9 cellular contexts compared by ENCODE assay signal in the genomic region with DNA sequence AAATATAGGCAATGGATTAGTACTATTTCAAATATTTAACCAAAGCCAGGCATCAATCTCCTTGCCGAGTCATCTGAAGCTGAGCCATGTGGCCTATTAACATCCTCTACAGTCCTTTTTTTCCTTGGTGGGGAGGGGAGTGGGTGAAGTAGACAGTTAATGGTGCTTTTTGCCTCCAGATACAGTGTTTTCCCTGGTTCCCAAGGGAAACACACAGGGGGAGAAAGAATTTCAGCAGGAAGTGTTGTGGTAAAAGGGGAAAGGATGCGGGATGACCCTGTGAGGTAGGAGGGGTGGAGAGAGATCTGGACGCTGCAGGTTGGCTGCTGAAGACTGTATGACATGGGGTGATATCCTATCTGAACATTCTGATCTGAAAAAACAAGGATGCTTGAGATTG. TPM values are rescaled to one million over a fixed set of nuclear protein-coding genes. Genes with fewer than 3 reads are reported as not detected.
A peak's percentile ranks its signal among the peaks of the same experiment; 100 is the strongest.
DNase-seq lines count a peak whose midpoint lies in the region; ATAC-seq and TF ChIP-seq lines count a peak whose summit lies in the region.
"Had no signal": no experiment of that assay in that cellular context is flagged by ENCODE, and none has a peak within 500 bp of the region (broad histone marks: within the 10 kb centered on the region; RNA-seq: fewer than 3 reads in every experiment).

No MANE protein-coding gene starts in this region.

- no peak for TF ChIP-seq CTCF in endothelial cell (IDR thresholded peaks at IDR 0.05; ENCODE audit: unreplicated experiment)
- no peak for TF ChIP-seq CTCF in nephron progenitor cell (IDR thresholded peaks at IDR 0.05)

- peaks cover 6 to 21% (median 14%) of the 10 kb centered on the region in 10 experiments for H3K4me1 ChIP-seq in BLaER1 treated with 17β-estradiol and CSF1 and Interleukin-3, amounts not matched to agents 10 nM and 100 nM

- no peak overlapping the region for H3K9ac ChIP-seq in BLaER1 treated with 17β-estradiol and CSF1 and Interleukin-3, amounts not matched to agents 10 nM and 100 nM

- H3K36me3 Mint-ChIP-seq in endothelial cell (ENCODE audit: low read depth, unreplicated experiment) (peaks cover 10% of the 10 kb centered on the region), nephron progenitor cell (ENCODE audit: low read depth) (peaks cover 28% of the 10 kb centered on the region)

- no peak for ATAC-seq in GM21576 (IDR thresholded peaks at IDR 0.05; ENCODE audit: unreplicated experiment)
- ATAC-seq: activated T-cell treated with anti-CD3 and anti-CD28 coated beads, Interleukin-2, amount 50 U/mL, for 4 hours had no signal

- DNase-seq in M059J (ENCODE audit: low read depth) (peak; percentile 99), endothelial cell (ENCODE audit: low spot score) (peak; percentile 52), nephron progenitor cell (peak; percentile 12), cerebellar cortex (ENCODE audit: low spot score) (no peak), anterior cingulate cortex (lab: John Stamatoyannopoulos, UW) (no peak)
- no peak for DNase-seq in activated CD4-positive, alpha-beta T cell treated with anti-CD3 and anti-CD28 coated beads for 1 hour
- DNase-seq: activated T-cell treated with anti-CD3 and anti-CD28 coated beads, Interleukin-2, amount 50 U/mL, for 4 hours had no signal

- H3K27ac Mint-ChIP-seq in endothelial cell (ENCODE audit: unreplicated experiment) = peak overlapping the region; percentile 99
- peak overlapping the region; percentile 90 for H3K27ac Mint-ChIP-seq in nephron progenitor cell

- H3K36me3 ChIP-seq in BLaER1 treated with 17β-estradiol and CSF1 and Interleukin-3, amounts not matched to agents 10 nM and 100 nM = peaks cover 23 to 66% (median 42%) of the 10 kb centered on the region in 11 experiments

- H3K27me3 Mint-ChIP-seq in endothelial cell (ENCODE audit: unreplicated experiment) (no peaks in the 10 kb centered on the region), nephron progenitor cell (ENCODE audit: low read depth, poor library complexity) (no peaks in the 10 kb centered on the region)

- H3K27me3 ChIP-seq in BLaER1 treated with 17β-estradiol and CSF1 and Interleukin-3, amounts not matched to agents 10 nM and 100 nM = no peaks in the 10 kb centered on the region

- H3K4me3 ChIP-seq in BLaER1 treated with 17β-estradiol and CSF1 and Interleukin-3, amounts not matched to agents 10 nM and 100 nM = no peak overlapping the region

- peak overlapping the region; percentile 33 for H3K4me3 Mint-ChIP-seq in endothelial cell (ENCODE audit: unreplicated experiment)
- no peak overlapping the region for H3K4me3 Mint-ChIP-seq in nephron progenitor cell
- H3K4me3 Mint-ChIP-seq: activated T-cell treated with anti-CD3 and anti-CD28 coated beads, Interleukin-2, amount 50 U/mL, for 4 hours had no signal

- no peaks in the 10 kb centered on the region for H3K9me3 ChIP-seq in BLaER1 treated with 17β-estradiol and CSF1 and Interleukin-3, amounts not matched to agents 10 nM and 100 nM (replicated peaks in 1 of 11)

- H3K4me1 Mint-ChIP-seq in endothelial cell (ENCODE audit: unreplicated experiment) (peaks cover 37% of the 10 kb centered on the region), nephron progenitor cell (peaks cover 34% of the 10 kb centered on the region)

- H3K27ac ChIP-seq in BLaER1 treated with 17β-estradiol and CSF1 and Interleukin-3, amounts not matched to agents 10 nM and 100 nM = peak overlapping the region in 5 of 11 experiments; percentile 4 to 47 (median 26); a peak in 7 of 22 replicates

- no peaks in the 10 kb centered on the region for H3K9me3 Mint-ChIP-seq in endothelial cell (ENCODE audit: unreplicated experiment)
- H3K9me3 Mint-ChIP-seq in nephron progenitor cell = no peaks in the 10 kb centered on the region
- H3K9me3 Mint-ChIP-seq: activated T-cell treated with anti-CD3 and anti-CD28 coated beads, Interleukin-2, amount 50 U/mL, for 4 hours had no signal

- H3K4me2 ChIP-seq in BLaER1 treated with 17β-estradiol and CSF1 and Interleukin-3, amounts not matched to agents 10 nM and 100 nM = peak overlapping the region; percentile 9 to 62 (median 52); a peak in 20 of 22 replicates

- no peaks in the 10 kb centered on the region; a peak in 1 of 22 replicates for H4K20me1 ChIP-seq in BLaER1 treated with 17β-estradiol and CSF1 and Interleukin-3, amounts not matched to agents 10 nM and 100 nM

RNA-seq across cellular contexts. Expression of a gene that starts 9.6 kb away (rescaled TPM):
- not detected in 2 replicates for total RNA-seq in M059J (2014; rRNA removed; shearing (Covaris generic))
- total RNA-seq in endothelial cell (ENCODE audit: unreplicated experiment) = 0.23 TPM
- total RNA-seq: activated T-cell treated with anti-CD3 and anti-CD28 coated beads, Interleukin-2, amount 50 U/mL, for 4 hours had no signal

RNA-seq across cellular contexts. Expression of a gene that starts 40.8 kb away (rescaled TPM):
- total RNA-seq in M059J (2014; rRNA removed; shearing (Covaris generic)) = 18.5 and 25.1 TPM in 2 replicates
- 25.9 TPM for total RNA-seq in endothelial cell (ENCODE audit: unreplicated experiment)

Comparison
In these comparisons a context has a peak if more than half of its experiments do, and no peak if none do; other contexts are left out.
1. DNase-seq: peak in M059J (single experiment), endothelial cell (single experiment) and nephron progenitor cell (single experiment); none in cerebellar cortex (single experiment), activated CD4-positive, alpha-beta T cell treated with anti-CD3 and anti-CD28 coated beads for 1 hour (single experiment) and anterior cingulate cortex (0 of 58).